In genomic region chr5:65771266-65771665, GRCh38 we compare ENCODE assay signal across 24 cellular contexts.
"Had no signal": no experiment of that assay in that cellular context is flagged by ENCODE, and none has a peak within 500 bp of the region (broad histone marks: within the 10 kb centered on the region; RNA-seq: fewer than 3 reads in every experiment).

No MANE protein-coding gene starts in this region.

- ATAC-seq: gastrocnemius medialis; left cardiac atrium; lower lobe of right lung; pancreas; sciatic nerve; stimulated activated naive B cell treated with anti-CD40 and anti-IgM and Interleukin-4, amounts not matched to agents 10 μg/mL and 1 μg/mL and 100 μg/mL, for 72 hours; stimulated activated naive CD8-positive, alpha-beta T cell treated with anti-CD3 and anti-CD28 coated beads, Interleukin-15, amount 100 ng/mL, for 72 hours had no signal

- H3K27ac ChIP-seq: colonic mucosa, gastrocnemius medialis, left ventricle myocardium inferior, lower lobe of right lung, pancreas, prostate gland, spleen had no signal

- DNase-seq: cerebellar nuclear complex; colonic mucosa; dermis blood vessel endothelial cell; effector CD4-positive, alpha-beta T cell; endodermal cell; gastrocnemius medialis; glutamatergic neuron; immature natural killer cell; kidney; left cardiac atrium; left ventricle myocardium inferior; lower lobe of right lung; mesenchymal stem cell; naive B cell; occipital lobe; pancreas; spleen; stimulated activated CD4-positive, alpha-beta T cell treated with anti-CD3 and anti-CD28 coated beads, Interleukin-2, amount 100 ng/mL, for 24 hours; stimulated activated CD4-positive, alpha-beta T cell treated with anti-CD3 and anti-CD28 coated beads, Interleukin-4, amount 100 ng/mL, for 4 hours; stimulated activated naive B cell treated with anti-CD40 and anti-IgM and Interleukin-4, amounts not matched to agents 10 μg/mL and 1 μg/mL and 100 μg/mL, for 72 hours; stimulated activated naive CD8-positive, alpha-beta T cell treated with anti-CD3 and anti-CD28 coated beads, Interleukin-15, amount 100 ng/mL, for 72 hours; trophoblast cell had no signal
